9 cellular contexts compared by ENCODE assay signal in genomic region chr1:23403735-23404486, GRCh38. TPM values are rescaled to one million over a fixed set of nuclear protein-coding genes. Genes with fewer than 3 reads are reported as not detected.
DNase-seq lines count a peak whose midpoint lies in the region; ATAC-seq and TF ChIP-seq lines count a peak whose summit lies in the region.
"Had no signal": no experiment of that assay in that cellular context is flagged by ENCODE, and none has a peak within 500 bp of the region (broad histone marks: within the 10 kb centered on the region; RNA-seq: fewer than 3 reads in every experiment).

No MANE protein-coding gene starts in this region.

- H3K79me2 ChIP-seq in MM.1S (ENCODE audit: low read length): no peaks in the 10 kb centered on the region
- no peaks in the 10 kb centered on the region for H3K79me2 ChIP-seq in neural progenitor cell (ENCODE audit: low read depth)

- no peak overlapping the region for H3K27ac ChIP-seq in MM.1S (ENCODE audit: low read length)
- H3K27ac ChIP-seq in foreskin keratinocyte: peak overlapping the region; percentile 39
- no peak overlapping the region for H3K27ac ChIP-seq in neural progenitor cell
- H3K27ac ChIP-seq in stomach smooth muscle (ENCODE audit: low read length): peak overlapping the region; percentile 46

- H3K4me3 Mint-ChIP-seq in neural progenitor cell: peak overlapping the region; percentile 58
- H3K4me3 Mint-ChIP-seq: stimulated activated naive CD8-positive, alpha-beta T cell treated with anti-CD3 and anti-CD28 coated beads, Interleukin-15, Interleukin-2, amounts not matched to agents 100 ng/mL and 50 ng/mL, for 24 hours had no signal

- H3K4me1 Mint-ChIP-seq in neural progenitor cell: peaks cover 18% of the 10 kb centered on the region

- peak overlapping the region; percentile 51; the same call in 1 of the 2 replicates for H3K4me2 ChIP-seq in MM.1S (ENCODE audit: low read depth, low read length)
- H3K4me2 ChIP-seq in neural progenitor cell: peak overlapping the region; percentile 72

- DNase-seq in EH (ENCODE audit: low read depth) (peak; percentile 98), MM.1S (peak; percentile 75), SHP77 (lab: John Stamatoyannopoulos, UW) (peak; percentile 94), foreskin keratinocyte (peak; percentile 99), neural progenitor cell (ENCODE audit: low spot score) (peak; percentile 85)
- peak; percentile 93 for DNase-seq in activated effector memory CD4-positive, alpha-beta T cell treated with anti-CD3 and anti-CD28 coated beads, Interleukin-2, amount 50 U/mL, for 16 hours

- peaks cover under 1% of the 10 kb centered on the region for H3K27me3 Mint-ChIP-seq in neural progenitor cell (ENCODE audit: insufficient read depth, low read depth)
- H3K27me3 Mint-ChIP-seq: stimulated activated naive CD8-positive, alpha-beta T cell treated with anti-CD3 and anti-CD28 coated beads, Interleukin-15, Interleukin-2, amounts not matched to agents 100 ng/mL and 50 ng/mL, for 24 hours had no signal

- H3K9ac ChIP-seq in MM.1S (ENCODE audit: low read length) (no peak overlapping the region), neural progenitor cell (no peak overlapping the region), stomach smooth muscle (ENCODE audit: low read length in 2 of 2) (peak overlapping the region; percentile 30 to 42)

- no peaks in the 10 kb centered on the region for H4K20me1 ChIP-seq in MM.1S (ENCODE audit: insufficient read depth, low read length)
- H4K20me1 ChIP-seq in neural progenitor cell (ENCODE audit: low read depth): no peaks in the 10 kb centered on the region

- H2AFZ ChIP-seq in MM.1S (ENCODE audit: low read length) (peak overlapping the region; percentile 67), neural progenitor cell (replicated peaks) (peak overlapping the region; percentile 91)

- peak; percentile 96 for ATAC-seq in foreskin keratinocyte
- no peak for ATAC-seq in HG02678 (IDR thresholded peaks at IDR 0.05; ENCODE audit: unreplicated experiment)

- H3K27ac Mint-ChIP-seq in neural progenitor cell: no peak overlapping the region
- H3K27ac Mint-ChIP-seq: stimulated activated naive CD8-positive, alpha-beta T cell treated with anti-CD3 and anti-CD28 coated beads, Interleukin-15, Interleukin-2, amounts not matched to agents 100 ng/mL and 50 ng/mL, for 24 hours had no signal

- H3K36me3 ChIP-seq in MM.1S (replicated peaks; ENCODE audit: insufficient read depth, low read length) (no peaks in the 10 kb centered on the region), neural progenitor cell (no peaks in the 10 kb centered on the region), stomach smooth muscle (ENCODE audit: control insufficient read depth in 2 of 2, insufficient read depth in 2 of 2, low read length in 2 of 2) (peaks cover 13 to 29% of the 10 kb centered on the region in 2 donors)

- no peaks in the 10 kb centered on the region for H3K9me3 Mint-ChIP-seq in neural progenitor cell
- H3K9me3 Mint-ChIP-seq: stimulated activated naive CD8-positive, alpha-beta T cell treated with anti-CD3 and anti-CD28 coated beads, Interleukin-15, Interleukin-2, amounts not matched to agents 100 ng/mL and 50 ng/mL, for 24 hours had no signal

- H3K36me3 Mint-ChIP-seq in neural progenitor cell: no peaks in the 10 kb centered on the region

- H3K9me3 ChIP-seq in MM.1S (replicated peaks; ENCODE audit: insufficient read depth, low read length) (no peaks in the 10 kb centered on the region), neural progenitor cell (ENCODE audit: low read depth) (no peaks in the 10 kb centered on the region), stomach smooth muscle (ENCODE audit: control insufficient read depth in 2 of 2, low read length in 2 of 2) (no peaks in the 10 kb centered on the region)

- TF ChIP-seq CTCF in MM.1S (IDR thresholded peaks at IDR 0.05; ENCODE audit: low read length): peak; percentile 94
- peak; percentile 99 for TF ChIP-seq CTCF in foreskin keratinocyte (conservative IDR thresholded peaks at IDR 0.05)
- TF ChIP-seq CTCF in neural progenitor cell (IDR thresholded peaks at IDR 0.05): peak; percentile 93

- H3F3A ChIP-seq in MM.1S (ENCODE audit: insufficient read depth, low read length): no peaks in the 10 kb centered on the region
- no peaks in the 10 kb centered on the region for H3F3A ChIP-seq in neural progenitor cell (ENCODE audit: low read depth)

- no peaks in the 10 kb centered on the region for H3K9me2 ChIP-seq in MM.1S (replicated peaks; ENCODE audit: insufficient read depth, low read length)

- no peaks in the 10 kb centered on the region for H3K27me3 ChIP-seq in MM.1S (replicated peaks; ENCODE audit: insufficient read depth, low read length)
- H3K27me3 ChIP-seq in foreskin keratinocyte: no peaks in the 10 kb centered on the region
- peaks cover 98% of the 10 kb centered on the region for H3K27me3 ChIP-seq in neural progenitor cell
- no peaks in the 10 kb centered on the region for H3K27me3 ChIP-seq in stomach smooth muscle (ENCODE audit: control insufficient read depth in 1 of 2, insufficient read depth in 2 of 2, low read length in 2 of 2)

- H3K4me3 ChIP-seq in MM.1S (ENCODE audit: low read length): no peak overlapping the region
- peak overlapping the region; percentile 16 for H3K4me3 ChIP-seq in neural progenitor cell
- peak overlapping the region; percentile 23 to 35 for H3K4me3 ChIP-seq in stomach smooth muscle (ENCODE audit: low read length in 2 of 2)

- H3K4me1 ChIP-seq in MM.1S (ENCODE audit: low read length): no peaks in the 10 kb centered on the region; the same call in 1 of the 2 replicates
- peaks cover 12% of the 10 kb centered on the region for H3K4me1 ChIP-seq in foreskin keratinocyte
- H3K4me1 ChIP-seq in neural progenitor cell: no peaks in the 10 kb centered on the region
- peaks cover 19% of the 10 kb centered on the region for H3K4me1 ChIP-seq in stomach smooth muscle (ENCODE audit: control insufficient read depth, insufficient read depth, low read length)

RNA-seq across cellular contexts. Expression of gene TCEA3, which starts 20.6 kb away (rescaled TPM):
- 0.71 and 1.4 TPM in 2 replicates for total RNA-seq in foreskin keratinocyte
- 0.90 and 1.2 TPM in 2 replicates for polyA plus RNA-seq in foreskin keratinocyte
- 0.53 and 0.54 TPM in 2 replicates for total RNA-seq in neural progenitor cell (ENCODE audit: low replicate concordance)

RNA-seq across cellular contexts. Expression of gene ZNF436, which starts 34.3 kb away (rescaled TPM):
- total RNA-seq in foreskin keratinocyte (11.8 TPM in 2 replicates), neural progenitor cell (ENCODE audit: low replicate concordance) (10.4 and 15.4 TPM in 2 replicates)
- polyA plus RNA-seq in foreskin keratinocyte: 3.1 and 4.0 TPM in 2 replicates

RNA-seq across cellular contexts. Expression of gene HNRNPR, which starts 59.8 kb away (rescaled TPM):
- total RNA-seq in foreskin keratinocyte (153 and 184 TPM in 2 replicates), neural progenitor cell (ENCODE audit: low replicate concordance) (231 and 317 TPM in 2 replicates)
- polyA plus RNA-seq in foreskin keratinocyte: 110 and 129 TPM in 2 replicates

Comparison
In these comparisons a context has a peak if more than half of its experiments do, and no peak if none do; other contexts are left out.
1. H3K27ac ChIP-seq: peak in foreskin keratinocyte (single experiment) and stomach smooth muscle (single experiment); none in MM.1S (single experiment) and neural progenitor cell (single experiment).
2. H3K9ac ChIP-seq: peak in stomach smooth muscle (2 of 2); none in MM.1S (single experiment) and neural progenitor cell (single experiment).
3. Peak in every context shown above with its lines, with median percentiles within 50 percentile points of each other: DNase-seq and CTCF ChIP-seq.